ENCODE assay signal across 23 cellular contexts in the genomic region with DNA sequence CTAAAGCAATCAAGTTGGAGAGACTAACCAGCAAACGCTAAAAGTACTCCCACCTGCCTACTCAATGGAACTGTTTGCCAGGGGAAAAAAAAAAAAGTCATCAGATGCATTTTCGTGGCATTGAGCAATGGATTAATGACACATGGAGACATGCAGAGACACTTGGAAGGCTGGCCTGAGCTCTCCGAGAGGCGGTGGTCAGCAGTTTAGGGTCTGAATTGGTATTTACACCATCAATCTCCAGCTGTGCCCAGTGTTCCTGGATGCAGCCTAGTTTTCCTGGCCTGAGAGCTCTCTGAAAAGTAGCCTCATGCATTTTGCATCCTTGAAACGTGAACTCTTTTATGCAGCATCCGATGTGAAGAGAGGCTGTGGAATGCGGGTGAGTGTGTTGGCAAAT.
DNase-seq lines count a peak whose midpoint lies in the region; ATAC-seq lines count a peak whose summit lies in the region.
"Had no signal": no experiment of that assay in that cellular context is flagged by ENCODE, and none has a peak within 500 bp of the region (broad histone marks: within the 10 kb centered on the region; RNA-seq: fewer than 3 reads in every experiment).

No MANE protein-coding gene starts in this region.

- peak; percentile 38 for DNase-seq in NCI-H82 treated with DMSO at 0.1 percent for 48 hours (lab: John Stamatoyannopoulos, UW; ENCODE audit: unreplicated experiment)
- no peak for DNase-seq in NCI-H82 (lab: John Stamatoyannopoulos, UW)
- DNase-seq in ecto neural progenitor cell (ENCODE audit: low spot score): peak; percentile 55
- DNase-seq in left kidney (ENCODE audit: low read depth, low spot score): peak; percentile 43
- DNase-seq: BE2C; CD4-positive, CD25-positive, alpha-beta regulatory T cell; COR-L47; DMS 273 treated with DMSO at 0.1 percent for 48 hours; DND-41; H7; HFFc6; Kasumi-1; MG63; NCI-H1048; NCI-H1436; NCI-H2029; NCI-H526; NK-92 treated with Interleukin-12 subunit alpha and Interleukin-12 subunit beta, amount 100 ng/mL, for 24 hours; SHP77; SK-N-SH had no signal

- ATAC-seq in HG03159 (IDR thresholded peaks at IDR 0.05; ENCODE audit: unreplicated experiment): no peak
- no peak for ATAC-seq in HG03571 (IDR thresholded peaks at IDR 0.05; ENCODE audit: unreplicated experiment)
- no peak for ATAC-seq in HG03520 (IDR thresholded peaks at IDR 0.05; ENCODE audit: unreplicated experiment)
